ENCODE assay signal across 8 cellular contexts in genomic region chr1:247210062-247210385, GRCh38. TPM values are rescaled to one million over a fixed set of nuclear protein-coding genes. Genes with fewer than 3 reads are reported as not detected.
DNase-seq lines count a peak whose midpoint lies in the region; ATAC-seq, FAIRE-seq and TF ChIP-seq lines count a peak whose summit lies in the region.

No MANE protein-coding gene starts in this region.

- CTCF ChIA-PET in IMR-90 (lab: Yijun Ruan, JAX), result interaction anchor here (1.0 kb wide), 1 partner anchor 163 kb away, joined by 3 read pairs; no protein-coding TSS in a partner anchor

- in situ Hi-C loops in IMR-90 (cut with MboI; ENCODE audit: low sequenced_read_pairs), result no loop called here

- H3K9me1 ChIP-seq in IMR-90 (ENCODE audit: insufficient read depth, low read length), result peaks cover 6% of the 10 kb centered on the region

- 0 out of 2 replicates have a peak overlapping the region, but pooled peaks have one; percentile 50 for H3K23ac ChIP-seq in IMR-90 (ENCODE audit: low read depth, low read length)

- BruUV-seq in IMR-90 (replicated peaks; lab: Mats Ljungman, UMichigan), result no TSS peak

- H2BK120ac ChIP-seq in IMR-90 (ENCODE audit: low read depth, low read length), result no peak overlapping the region

- 0 out of 2 replicates have a peak overlapping the region, but pooled peaks have one; percentile 10 for H3K4ac ChIP-seq in IMR-90 (ENCODE audit: low read depth, low read length)

- H2AFZ ChIP-seq in ACC112 (ENCODE audit: low read length, unreplicated experiment), result peak overlapping the region; percentile 87
- peak overlapping the region; percentile 98 for H2AFZ ChIP-seq in IMR-90 (replicated peaks; ENCODE audit: low read length, poor library complexity)

- peaks cover 12% of the 10 kb centered on the region; the same call in 1 of the 2 replicates for H3K36me3 ChIP-seq in ACC112 (ENCODE audit: insufficient read depth, low read length)
- H3K36me3 ChIP-seq in IMR-90 (ENCODE audit: control insufficient read depth, insufficient read depth, low read length), result 0 out of 2 replicates have a peak, but pooled peaks cover 2% of the 10 kb centered on the region
- H3K36me3 ChIP-seq in bronchial epithelial cell (ENCODE audit: control insufficient read depth, insufficient read depth, low read length), result peaks cover 3% of the 10 kb centered on the region

- ATAC-seq in GM19023 (IDR thresholded peaks at IDR 0.05; ENCODE audit: unreplicated experiment), result peak; percentile 9
- no peak for ATAC-seq in IMR-90 (ENCODE audit: low read depth)
- ATAC-seq in GM21825 (IDR thresholded peaks at IDR 0.05; ENCODE audit: unreplicated experiment), result no peak

- H3K9me3 ChIP-seq in IMR-90 (ENCODE audit: control insufficient read depth, insufficient read depth, low read length) (peaks cover 2% of the 10 kb centered on the region; the same call in 1 of the 2 replicates), mononuclear cell (ENCODE audit: low read depth, low read length) (no peaks in the 10 kb centered on the region)

- peak overlapping the region; percentile 29; the same call in 1 of the 2 replicates for H3K56ac ChIP-seq in IMR-90 (ENCODE audit: extremely low read depth, insufficient read depth, low read length)

- H2AK5ac ChIP-seq in IMR-90 (ENCODE audit: low read depth, low read length), result no peak overlapping the region

- peak overlapping the region; percentile 22; the same call in 1 of the 2 replicates for H3K27ac ChIP-seq in ACC112 (ENCODE audit: low read depth, low read length)
- H3K27ac ChIP-seq in IMR-90 (ENCODE audit: insufficient read depth, low read length), result peak overlapping the region; percentile 30; the same call in 1 of the 2 replicates

- H4K8ac ChIP-seq in IMR-90 (ENCODE audit: low read depth in 2 of 2, low read length in 2 of 2), result no peak overlapping the region; a peak in 1 of 4 replicates

- 0% methylated on average over 2 of the region's 5 CpGs; no CpG with 5 or more reads in 1 of the 2 experiments for WGBS in IMR-90 (ENCODE audit: extremely low coverage in 2 of 2, insufficient read length in 1 of 2), 2 experiments

- no peak overlapping the region for H3K18ac ChIP-seq in IMR-90 (ENCODE audit: low read depth, low read length)

- peaks cover 11% of the 10 kb centered on the region for H3K4me1 ChIP-seq in ACC112 (ENCODE audit: control insufficient read depth, insufficient read depth, low read length, unreplicated experiment)
- peaks cover 3% of the 10 kb centered on the region for H3K4me1 ChIP-seq in IMR-90 (ENCODE audit: control insufficient read depth, insufficient read depth, low read length)
- H3K4me1 ChIP-seq in mononuclear cell (ENCODE audit: insufficient read depth, low read length), result peaks cover 37% of the 10 kb centered on the region

- H4K91ac ChIP-seq in IMR-90 (ENCODE audit: insufficient read depth, low read depth, low read length), result peak overlapping the region; percentile 34; the same call in 1 of the 2 replicates

- no peak overlapping the region for H2BK20ac ChIP-seq in IMR-90 (ENCODE audit: low read depth, low read length)

- no peak overlapping the region; the same call in 1 of the 2 replicates for H3K14ac ChIP-seq in IMR-90 (replicated peaks; ENCODE audit: low read depth, low read length)

- FAIRE-seq in bronchial epithelial cell (lab: Jason Lieb, UNC), result no peak

- H3K79me2 ChIP-seq in ACC112 (ENCODE audit: control insufficient read depth, insufficient read depth, low read length, unreplicated experiment), result peaks cover 51% of the 10 kb centered on the region

- H3K27me3 ChIP-seq in ACC112 (ENCODE audit: insufficient read depth, low read length) (peaks cover 13% of the 10 kb centered on the region), IMR-90 (ENCODE audit: control insufficient read depth, insufficient read depth, low read length) (no peaks in the 10 kb centered on the region), bronchial epithelial cell (ENCODE audit: control insufficient read depth, insufficient read depth, low read length) (no peaks in the 10 kb centered on the region), mononuclear cell (ENCODE audit: insufficient read depth, low read length) (no peaks in the 10 kb centered on the region)

- no peak overlapping the region for H2BK15ac ChIP-seq in IMR-90 (ENCODE audit: low read depth, low read length)

- H2BK5ac ChIP-seq in IMR-90 (ENCODE audit: low read depth, low read length, poor library complexity, severe bottlenecking), result no peak overlapping the region

- peak overlapping the region; percentile 62 for H3K9ac ChIP-seq in IMR-90 (ENCODE audit: low read depth, low read length)

- TF ChIP-seq CTCF in IMR-90 (conservative IDR thresholded peaks at IDR 0.05; ENCODE audit: low read depth, low read length) (no peak), bronchial epithelial cell (IDR thresholded peaks at IDR 0.05; ENCODE audit: insufficient read depth, low read length, severe bottlenecking) (no peak)

- no peak overlapping the region for H4K5ac ChIP-seq in IMR-90 (ENCODE audit: low read depth, low read length)

- H3K79me1 ChIP-seq in IMR-90 (ENCODE audit: low read depth in 1 of 2, low read length in 2 of 2), result peaks cover 11 to 22% of the 10 kb centered on the region in 2 experiments

- POLR2A ChIA-PET in IMR-90 (lab: Charles Lee; ENCODE audit: unreplicated experiment), result no interaction called here

- H3K4me3 ChIP-seq in ACC112 (ENCODE audit: low read depth, low read length) (peak overlapping the region; percentile 99), IMR-90 (ENCODE audit: insufficient read depth, low read depth, low read length) (peak overlapping the region; percentile 79), bronchial epithelial cell (ENCODE audit: low read depth, low read length) (peak overlapping the region; percentile 99), mononuclear cell (ENCODE audit: low read length) (peak overlapping the region; percentile 88)

- dilution Hi-C loops in IMR-90 (cut with HindIII; ENCODE audit: low sequenced_read_pairs, unreplicated experiment), result no loop called here

- intact Hi-C loops in IMR-90 (cut with micrococcal nuclease), result loop anchor here (5.0 kb wide), 2 partner anchors 107 to 122 kb away; partner anchors contain the start of gene ZNF496
- intact Hi-C loops in posterior cingulate gyrus (cut with DNase I), result loop anchor here (2.0 kb wide), 1 partner anchor 121 kb away; the partner anchor contains the start of gene ZNF496

- TF ChIP-seq RAD21 in IMR-90 (IDR thresholded peaks at IDR 0.05; ENCODE audit: low read length), result no peak

- H4K20me1 ChIP-seq in IMR-90 (ENCODE audit: insufficient read depth, low read length), result 0 out of 2 replicates have a peak, but pooled peaks cover 7% of the 10 kb centered on the region

- H3K4me2 ChIP-seq in IMR-90 (ENCODE audit: low read depth, low read length), result peak overlapping the region; percentile 78

- H2AK9ac ChIP-seq in IMR-90 (replicated peaks; ENCODE audit: low read depth, low read length, poor library complexity), result peak overlapping the region; percentile 84

- peak; percentile 15 for DNase-seq in IMR-90
- no peak for DNase-seq in bronchial epithelial cell (ENCODE audit: low read depth)
- DNase-seq in posterior cingulate gyrus, result no peak
- no peak for DNase-seq in GM19240 (ENCODE audit: insufficient read length, low spot score)

- no peak for TF ChIP-seq POLR2A in IMR-90 (IDR thresholded peaks at IDR 0.05; ENCODE audit: low read depth, low read length)

TF ChIP-seq in IMR-90, 13 proteins besides CTCF, POLR2A, EP300 and RAD21:
- TF ChIP-seq MAFK (IDR thresholded peaks at IDR 0.05; ENCODE audit: low read depth, low read length) (no peak), MAZ (IDR thresholded peaks at IDR 0.05; ENCODE audit: borderline replicate concordance, low read depth, low read length) (no peak), FOS (IDR thresholded peaks at IDR 0.05; ENCODE audit: low read depth, low read length) (no peak), RCOR1 (IDR thresholded peaks at IDR 0.05; ENCODE audit: insufficient replicate concordance, low read length) (no peak), ELK1 (IDR thresholded peaks at IDR 0.05; ENCODE audit: borderline replicate concordance, low read depth, low read length) (no peak), SMC3 (IDR thresholded peaks at IDR 0.05; ENCODE audit: low read depth, low read length) (no peak), MXI1 (IDR thresholded peaks at IDR 0.05; ENCODE audit: borderline replicate concordance, low read depth, low read length) (no peak), RFX5 (IDR thresholded peaks at IDR 0.05; ENCODE audit: low read depth, low read length) (no peak), BHLHE40 (IDR thresholded peaks at IDR 0.05; ENCODE audit: low read depth, low read length) (no peak), NFE2L2 (IDR thresholded peaks at IDR 0.05; ENCODE audit: low read depth, low read length) (no peak), CEBPB (IDR thresholded peaks at IDR 0.05; ENCODE audit: low read depth, low read length) (no peak), USF2 (IDR thresholded peaks at IDR 0.05; ENCODE audit: low read depth, low read length) (no peak), CHD1 (IDR thresholded peaks at IDR 0.05; ENCODE audit: low read depth, low read length) (no peak)

RNA-seq across cellular contexts. Expression of gene ZNF124, which starts 38.2 kb away (rescaled TPM):
- total RNA-seq in IMR-90 (2012; rRNA removed), result 77.8 and 89.3 TPM in 2 replicates
- polyA plus RNA-seq in IMR-90 (2012; rRNA removed), result 3.0 and 3.2 TPM in 2 replicates
- 0.91 and 1.6 TPM in 2 replicates for polyA plus RNA-seq in IMR-90 (2012; cell fraction: cytosol; rRNA removed)
- 2.0 and 10.6 TPM in 2 replicates for polyA plus RNA-seq in IMR-90 (2012; cell fraction: nucleus; rRNA removed; ENCODE audit: low replicate concordance)
- total RNA-seq in bronchial epithelial cell, result 11.3 and 21.1 TPM in 2 replicates
- total RNA-seq in mononuclear cell, result 68.6 TPM

RNA-seq across cellular contexts. Expression of gene VN1R5, which starts 45.8 kb away (rescaled TPM):
- total RNA-seq in IMR-90 (2012; rRNA removed) (not detected in 2 replicates), bronchial epithelial cell (not detected in 2 replicates), mononuclear cell (not detected)
- polyA plus RNA-seq in IMR-90 (2012; rRNA removed), result not detected in 2 replicates
- not detected in 2 replicates for polyA plus RNA-seq in IMR-90 (2012; cell fraction: cytosol; rRNA removed)
- not detected in 2 replicates for polyA plus RNA-seq in IMR-90 (2012; cell fraction: nucleus; rRNA removed; ENCODE audit: low replicate concordance)
